ENCODE assay signal across 8 cellular contexts in genomic region chr5:93578813-93579560, GRCh38. TPM values are rescaled to one million over a fixed set of nuclear protein-coding genes. Genes with fewer than 3 reads are reported as not detected.
DNase-seq lines count a peak whose midpoint lies in the region; ATAC-seq and TF ChIP-seq lines count a peak whose summit lies in the region.

No MANE protein-coding gene starts in this region.

- DNase-seq in ELF-1 (ENCODE audit: low read depth, low spot score) (peak; percentile 22), SK-N-MC (ENCODE audit: low read depth, low spot score) (no peak), heart right ventricle (peak; percentile 22 to 43), retina (peak; percentile 85), SKM-1 treated with dmso at 0.1 percent for 144 hours (lab: John Stamatoyannopoulos, UW; ENCODE audit: unreplicated experiment) (no peak), GM19238 (ENCODE audit: insufficient read length, low spot score) (no peak), NCI-H2107 treated with DMSO at 0.1 percent for 48 hours (lab: John Stamatoyannopoulos, UW; ENCODE audit: unreplicated experiment) (no peak)
- DNase-seq in stimulated activated CD4-positive, alpha-beta T cell treated with anti-CD3 and anti-CD28 coated beads, Interleukin-15, amount 100 ng/mL, for 24 hours, result no peak

- peaks cover 6 to 50% (median 36%) of the 10 kb centered on the region in 9 donors for H3K4me1 ChIP-seq in heart right ventricle

- peak in 5 of 8 donors; percentile 11 to 32 (median 18) for ATAC-seq in heart right ventricle

- H3K36me3 ChIP-seq in SK-N-MC (ENCODE audit: insufficient read depth, low read length) (no peaks in the 10 kb centered on the region), heart right ventricle (no peaks in the 10 kb centered on the region)

- WGBS in heart right ventricle, 2 donors, result 7 to 10% methylated on average over 32 to 35 of the region's 35 CpGs

- H3K9me3 ChIP-seq in SK-N-MC (ENCODE audit: low read depth, low read length) (no peaks in the 10 kb centered on the region), heart right ventricle (no peaks in the 10 kb centered on the region)

- peaks cover 0 to 96% (median 93%) of the 10 kb centered on the region in 7 donors for H3K27me3 ChIP-seq in heart right ventricle

- intact Hi-C loops in heart right ventricle (cut with DNase I), result no loop called here

- no peak overlapping the region for H3K9ac ChIP-seq in SK-N-MC (ENCODE audit: insufficient read length)

- no peak for TF ChIP-seq CTCF in heart right ventricle (IDR thresholded peaks at IDR 0.05)

- no peak overlapping the region for H3K27ac ChIP-seq in SK-N-MC
- peak overlapping the region in 4 of 10 donors; percentile 10 to 59 (median 42) for H3K27ac ChIP-seq in heart right ventricle

- H3K4me3 ChIP-seq in SK-N-MC (peak overlapping the region; percentile 99), heart right ventricle (peak overlapping the region; percentile 36 to 67 (median 64))

RNA-seq across cellular contexts. Expression of gene NR2F1-AS1, which starts 2.0 kb away (rescaled TPM):
- total RNA-seq in heart right ventricle, result under 1 TPM in 9 of 10 donors, not detected in 1; 0.44 to 0.87 (median 0.59) TPM
- 1 to 10 TPM in 1 of 2 donors, under 1 TPM in 1; 0.41 to 2.9 TPM for polyA plus RNA-seq in heart right ventricle

RNA-seq across cellular contexts. Expression of gene NR2F1, which starts 4.0 kb away (rescaled TPM):
- 1 to 10 TPM in 4 of 10 donors, under 1 TPM in 6; 0.27 to 2.4 (median 0.92) TPM for total RNA-seq in heart right ventricle
- 1 to 10 TPM in 1 of 2 donors, under 1 TPM in 1; 0.44 to 1.1 TPM for polyA plus RNA-seq in heart right ventricle

Comparison
In these comparisons a context has a peak if more than half of its experiments do, and no peak if none do; other contexts are left out.
1. DNase-seq: peak in ELF-1 (single experiment), heart right ventricle (2 of 2) and retina (single experiment); none in SK-N-MC (single experiment), SKM-1 treated with dmso at 0.1 percent for 144 hours (single experiment), GM19238 (single experiment), stimulated activated CD4-positive, alpha-beta T cell treated with anti-CD3 and anti-CD28 coated beads, Interleukin-15, amount 100 ng/mL, for 24 hours (single experiment) and NCI-H2107 treated with DMSO at 0.1 percent for 48 hours (single experiment).